Comparison of ENCODE assay signal across 8 cellular contexts in the genomic region with DNA sequence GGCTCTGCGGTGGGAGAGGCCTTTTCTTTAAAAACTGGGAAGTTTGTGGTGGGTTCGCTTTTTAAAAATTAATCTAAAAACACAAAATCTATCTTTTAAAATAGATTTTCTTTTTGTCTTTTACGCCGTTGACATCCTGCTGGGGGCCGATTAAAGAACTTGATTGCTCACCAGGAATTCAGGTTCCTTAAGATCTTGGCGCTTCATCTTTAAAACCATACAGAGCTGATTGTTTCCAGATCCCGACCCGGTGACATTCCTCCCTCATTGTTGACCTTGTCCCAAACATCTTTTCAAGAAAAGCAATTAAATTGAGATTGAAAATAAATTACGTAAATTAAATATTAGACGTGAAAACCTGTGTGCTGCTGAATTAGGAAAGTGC. TPM values are rescaled to one million over a fixed set of nuclear protein-coding genes. Genes with fewer than 3 reads are reported as not detected.
DNase-seq lines count a peak whose midpoint lies in the region; ATAC-seq, FAIRE-seq and TF ChIP-seq lines count a peak whose summit lies in the region.

No MANE protein-coding gene starts in this region.

- H3K36me3 Mint-ChIP-seq in Caco-2 (ENCODE audit: insufficient read depth, unreplicated experiment), result no peaks in the 10 kb centered on the region

- CTCF ChIA-PET in Caco-2 (lab: Charles Lee), result interaction anchor here (1.2 to 2.7 kb wide), 3 partner anchors 11 to 27 kb away, joined by 6 to 13 read pairs (median 6); no protein-coding TSS in a partner anchor

- no peak for TF ChIP-seq CTCF in Caco-2 (IDR thresholded peaks at IDR 0.05; ENCODE audit: insufficient read depth in 1 of 2, low read depth in 1 of 2, low read length in 1 of 2, severe bottlenecking in 1 of 2, unreplicated experiment in 1 of 2)
- no peak for TF ChIP-seq CTCF in RWPE2 (IDR thresholded peaks at IDR 0.05; ENCODE audit: poor library complexity, severe bottlenecking)
- no peak for TF ChIP-seq CTCF in esophagus muscularis mucosa (IDR thresholded peaks at IDR 0.05)
- TF ChIP-seq CTCF in pancreas (IDR thresholded peaks at IDR 0.05), result no peak
- TF ChIP-seq CTCF in D721Med (IDR thresholded peaks at IDR 0.05; ENCODE audit: insufficient read depth, missing control alignments), result no peak

- H3K27ac ChIP-seq in RWPE2 (ENCODE audit: poor library complexity, severe bottlenecking), result peak overlapping the region; percentile 72
- H3K27ac ChIP-seq in esophagus muscularis mucosa (replicated peaks in 1 of 4), result peak overlapping the region; percentile 84 to 91 (median 89)
- peak overlapping the region; percentile 70 to 93 (median 83) for H3K27ac ChIP-seq in pancreas

- intact Hi-C loops in Caco-2 (cut with micrococcal nuclease; ENCODE audit: unreplicated experiment), result loop anchor here (1.0 to 5.0 kb wide), 3 partner anchors 12 to 36 kb away; no protein-coding TSS in a partner anchor
- intact Hi-C loops in esophagus muscularis mucosa (cut with DNase I), result no loop called here
- intact Hi-C loops in pancreas (cut with DNase I), result no loop called here
- intact Hi-C loops in posterior vena cava (cut with DNase I), result no loop called here

- H3K27ac Mint-ChIP-seq in Caco-2 (ENCODE audit: unreplicated experiment), result peak overlapping the region; percentile 40

- no peak for TF ChIP-seq POLR2A in esophagus muscularis mucosa (IDR thresholded peaks at IDR 0.05; ENCODE audit: low read depth)

- H3K9me3 ChIP-seq in Caco-2 (no peaks in the 10 kb centered on the region), RWPE2 (ENCODE audit: severe bottlenecking) (no peaks in the 10 kb centered on the region), esophagus muscularis mucosa (no peaks in the 10 kb centered on the region), pancreas (no peaks in the 10 kb centered on the region)

- peaks cover 9% of the 10 kb centered on the region for H3K4me1 Mint-ChIP-seq in Caco-2 (ENCODE audit: low read depth, unreplicated experiment)

- peak overlapping the region; percentile 97 for H3K4me3 Mint-ChIP-seq in Caco-2 (ENCODE audit: unreplicated experiment)

- H3K9me3 Mint-ChIP-seq in Caco-2 (ENCODE audit: unreplicated experiment), result no peaks in the 10 kb centered on the region

- POLR2A ChIA-PET in Caco-2 (lab: Charles Lee), result interaction anchor here (1.0 to 1.5 kb wide), 2 partner anchors 32 to 64 kb away, joined by 4 to 9 read pairs; a partner anchor contains a TSS

- peaks cover 3% of the 10 kb centered on the region for H3K27me3 Mint-ChIP-seq in Caco-2 (ENCODE audit: insufficient read depth, unreplicated experiment)

- no peaks in the 10 kb centered on the region for H3K27me3 ChIP-seq in Caco-2 (replicated peaks; ENCODE audit: control insufficient read depth, insufficient read depth, low read length)
- H3K27me3 ChIP-seq in RWPE2 (ENCODE audit: insufficient read depth, poor library complexity, severe bottlenecking), result no peaks in the 10 kb centered on the region
- H3K27me3 ChIP-seq in esophagus muscularis mucosa, result no peaks in the 10 kb centered on the region
- H3K27me3 ChIP-seq in pancreas, result no peaks in the 10 kb centered on the region

- no peak for FAIRE-seq in pancreas (lab: Jason Lieb, UNC)
- FAIRE-seq in D721Med (lab: Jason Lieb, UNC), result no peak

- no peak for DNase-seq in Caco-2
- no peak for DNase-seq in RWPE2 (ENCODE audit: low spot score)
- DNase-seq in esophagus muscularis mucosa (ENCODE audit: extremely low spot score), result no peak
- no peak for DNase-seq in pancreas
- no peak for DNase-seq in posterior vena cava (ENCODE audit: low spot score)
- no peak for DNase-seq in D721Med (ENCODE audit: insufficient read length, low spot score)
- no peak for DNase-seq in iPS-NIHi7 (ENCODE audit: extremely low spot score)

- WGBS in esophagus muscularis mucosa, result 6% methylated on average over 10 of the region's 10 CpGs
- WGBS in pancreas, 2 donors, result 4% methylated on average over 10 of the region's 10 CpGs

- TF ChIP-seq EP300 in esophagus muscularis mucosa (IDR thresholded peaks at IDR 0.05), result no peak

- TSS peak; percentile 44 for BruUV-seq in Caco-2 (replicated peaks; lab: Mats Ljungman, UMichigan)

- no peak for ATAC-seq in RWPE2 (ENCODE audit: low read depth)
- no peak for ATAC-seq in pancreas
- no peak for ATAC-seq in GM18498 (IDR thresholded peaks at IDR 0.05; ENCODE audit: unreplicated experiment)

- H3K4me3 ChIP-seq in Caco-2 (ENCODE audit: low read depth, low read length), result peak overlapping the region; percentile 89
- peak overlapping the region; percentile 79 for H3K4me3 ChIP-seq in RWPE2 (ENCODE audit: severe bottlenecking)
- peak overlapping the region; percentile 80 to 97 (median 94) for H3K4me3 ChIP-seq in esophagus muscularis mucosa
- peak overlapping the region; percentile 81 to 91 (median 89) for H3K4me3 ChIP-seq in pancreas

- H3K36me3 ChIP-seq in Caco-2 (ENCODE audit: control insufficient read depth, insufficient read depth, low read length), result no peaks in the 10 kb centered on the region
- H3K36me3 ChIP-seq in RWPE2 (ENCODE audit: low read depth), result no peaks in the 10 kb centered on the region
- no peaks in the 10 kb centered on the region for H3K36me3 ChIP-seq in esophagus muscularis mucosa
- no peaks in the 10 kb centered on the region for H3K36me3 ChIP-seq in pancreas

- H3K4me1 ChIP-seq in Caco-2, result no peaks in the 10 kb centered on the region
- peaks cover 28% of the 10 kb centered on the region for H3K4me1 ChIP-seq in RWPE2 (ENCODE audit: insufficient read depth, poor library complexity, severe bottlenecking)
- H3K4me1 ChIP-seq in esophagus muscularis mucosa, result peaks cover 18 to 36% (median 27%) of the 10 kb centered on the region in 4 donors
- H3K4me1 ChIP-seq in pancreas, result peaks cover 0 to 7% (median 0%) of the 10 kb centered on the region in 3 donors

RNA-seq across cellular contexts. Expression of a gene that starts 0.5 kb away (rescaled TPM):
- 2.9 and 3.1 TPM in 2 replicates for total RNA-seq in Caco-2 (2022)
- total RNA-seq in esophagus muscularis mucosa, result 1 to 10 TPM; 2.0 to 4.8 (median 4.0) TPM
- 1 to 10 TPM; 2.0 to 5.9 (median 3.3) TPM for total RNA-seq in pancreas
- 1 to 10 TPM; 1.3 to 2.2 TPM for polyA plus RNA-seq in pancreas
- total RNA-seq in posterior vena cava, result 1 to 10 TPM; 5.0 to 5.9 TPM
